Comparison of ENCODE assay signal across 1 cellular context in genomic region chr9:107548298-107549142, GRCh38.
TF ChIP-seq lines count a peak whose summit lies in the region.

No MANE protein-coding gene starts in this region.

TF ChIP-seq in HepG2, 621 proteins besides CTCF, POLR2A, EP300 and RAD21 (continued from another document):
- TF ChIP-seq ZNF318 (CRISPR knock-in tag; IDR thresholded peaks at IDR 0.05) (no peak), ATF4 (CRISPR knock-in tag; IDR thresholded peaks at IDR 0.05) (peak in 1 of 2 experiments; percentile 98; a peak in 2 of 4 replicates), ZNF644 (CRISPR knock-in tag; IDR thresholded peaks at IDR 0.05; ENCODE audit: low read depth) (0 out of 2 replicates have a peak, but pooled peaks have one; percentile 20), FOSL2 (CRISPR knock-in tag; IDR thresholded peaks at IDR 0.05) (peak; percentile 53), SNAPC4 (CRISPR knock-in tag; IDR thresholded peaks at IDR 0.05) (no peak), ZNF30 (CRISPR knock-in tag; IDR thresholded peaks at IDR 0.05) (no peak), MZF1 (CRISPR knock-in tag; IDR thresholded peaks at IDR 0.05; ENCODE audit: borderline replicate concordance) (no peak), FOXA3 (CRISPR knock-in tag; IDR thresholded peaks at IDR 0.05) (peak; percentile 9; the same call in 1 of the 2 replicates), ZZZ3 (CRISPR knock-in tag; IDR thresholded peaks at IDR 0.05; ENCODE audit: borderline replicate concordance) (no peak), PRDM10 (CRISPR knock-in tag; IDR thresholded peaks at IDR 0.05; ENCODE audit: low read depth) (no peak), ZKSCAN1 (IDR thresholded peaks at IDR 0.05; ENCODE audit: low read length) (no peak), ZNF296 (CRISPR knock-in tag; conservative IDR thresholded peaks at IDR 0.05) (no peak), CEBPB (IDR thresholded peaks at IDR 0.05; ENCODE audit: borderline replicate concordance, low read depth, low read length) (peak; percentile 82), HMG20A (CRISPR knock-in tag; IDR thresholded peaks at IDR 0.05; ENCODE audit: borderline replicate concordance) (peak; percentile 40; the same call in 1 of the 2 replicates), ZNF136 (CRISPR knock-in tag; IDR thresholded peaks at IDR 0.05; ENCODE audit: low read depth) (no peak), CEBPG (CRISPR knock-in tag; IDR thresholded peaks at IDR 0.05) (peak; percentile 76), SOX6 (IDR thresholded peaks at IDR 0.05) (no peak), SOX6 (CRISPR knock-in tag; IDR thresholded peaks at IDR 0.05) (0 out of 2 replicates have a peak, but pooled peaks have one; percentile 23), HOXA3 (CRISPR knock-in tag; IDR thresholded peaks at IDR 0.05) (no peak), GATAD2A (CRISPR knock-in tag; IDR thresholded peaks at IDR 0.05) (peak; percentile 59)
- TF ChIP-seq, protein P1, sequence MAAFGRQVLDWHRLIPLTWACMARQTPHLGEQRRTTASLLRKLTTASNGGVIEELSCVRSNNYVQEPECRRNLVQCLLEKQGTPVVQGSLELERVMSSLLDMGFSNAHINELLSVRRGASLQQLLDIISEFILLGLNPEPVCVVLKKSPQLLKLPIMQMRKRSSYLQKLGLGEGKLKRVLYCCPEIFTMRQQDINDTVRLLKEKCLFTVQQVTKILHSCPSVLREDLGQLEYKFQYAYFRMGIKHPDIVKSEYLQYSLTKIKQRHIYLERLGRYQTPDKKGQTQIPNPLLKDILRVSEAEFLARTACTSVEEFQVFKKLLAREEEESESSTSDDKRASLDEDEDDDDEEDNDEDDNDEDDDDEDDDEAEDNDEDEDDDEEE (CRISPR knock-in tag; IDR thresholded peaks at IDR 0.05) = no peak
- TF ChIP-seq, protein P2, sequence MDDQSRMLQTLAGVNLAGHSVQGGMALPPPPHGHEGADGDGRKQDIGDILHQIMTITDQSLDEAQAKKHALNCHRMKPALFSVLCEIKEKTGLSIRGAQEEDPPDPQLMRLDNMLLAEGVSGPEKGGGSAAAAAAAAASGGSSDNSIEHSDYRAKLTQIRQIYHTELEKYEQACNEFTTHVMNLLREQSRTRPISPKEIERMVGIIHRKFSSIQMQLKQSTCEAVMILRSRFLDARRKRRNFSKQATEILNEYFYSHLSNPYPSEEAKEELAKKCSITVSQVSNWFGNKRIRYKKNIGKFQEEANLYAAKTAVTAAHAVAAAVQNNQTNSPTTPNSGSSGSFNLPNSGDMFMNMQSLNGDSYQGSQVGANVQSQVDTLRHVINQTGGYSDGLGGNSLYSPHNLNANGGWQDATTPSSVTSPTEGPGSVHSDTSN (CRISPR knock-in tag; IDR thresholded peaks at IDR 0.05; ENCODE audit: borderline replicate concordance) = no peak
